ENCODE assay signal across 14 cellular contexts in the genomic region with DNA sequence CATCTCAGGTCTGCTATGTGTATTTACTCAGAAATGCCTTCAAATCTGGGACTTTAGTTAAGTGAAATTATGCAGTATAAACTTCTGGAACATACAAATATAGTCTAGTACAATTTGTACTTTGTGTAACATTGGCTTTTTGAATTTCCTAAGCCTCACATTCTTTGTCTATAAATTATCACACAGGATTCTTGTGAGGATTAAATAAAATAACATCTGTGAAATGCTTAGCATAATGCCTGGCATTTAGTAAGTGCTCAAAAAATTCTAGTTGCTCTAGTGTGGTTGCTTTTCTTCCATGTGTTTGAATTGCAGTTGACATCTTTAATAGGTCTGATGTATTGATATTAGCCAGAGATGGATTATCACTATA. TPM values are rescaled to one million over a fixed set of nuclear protein-coding genes. Genes with fewer than 3 reads are reported as not detected.
DNase-seq lines count a peak whose midpoint lies in the region; TF ChIP-seq lines count a peak whose summit lies in the region.
"Had no signal": no experiment of that assay in that cellular context is flagged by ENCODE, and none has a peak within 500 bp of the region (broad histone marks: within the 10 kb centered on the region; RNA-seq: fewer than 3 reads in every experiment).

No MANE protein-coding gene starts in this region.

- H3K18ac ChIP-seq in mesenchymal stem cell (ENCODE audit: low read depth in 1 of 2, low read length in 2 of 2) = no peak overlapping the region

- H4K8ac ChIP-seq in mesenchymal stem cell (ENCODE audit: low read length) = no peak overlapping the region

- H3K9me3 Mint-ChIP-seq in activated CD4-positive, alpha-beta T cell treated with anti-CD3 and anti-CD28 coated beads, Interleukin-2, amount 10 ng/mL, durations not matched to agents 7 days and 5 days = no peaks in the 10 kb centered on the region
- H3K9me3 Mint-ChIP-seq: activated naive CD4-positive, alpha-beta T cell treated with anti-CD3 and anti-CD28 coated beads, Interleukin-2, amount 50 U/mL, for 24 hours; dendritic cell treated with granulocyte-macrophage colony-stimulating factor and Interleukin-4, amounts not matched to agents 40 ng/mL and 50 ng/mL, for 4 days had no signal

- no peak overlapping the region for H3K4ac ChIP-seq in mesenchymal stem cell (ENCODE audit: low read depth in 1 of 2, low read length in 2 of 2)

- H2BK15ac ChIP-seq in mesenchymal stem cell (ENCODE audit: low read depth, poor library complexity, severe bottlenecking) = no peak overlapping the region

- H3K4me3 Mint-ChIP-seq in activated CD4-positive, alpha-beta T cell treated with anti-CD3 and anti-CD28 coated beads, Interleukin-2, amount 10 ng/mL, durations not matched to agents 7 days and 5 days = peak overlapping the region; percentile 91
- H3K4me3 Mint-ChIP-seq: dendritic cell treated with granulocyte-macrophage colony-stimulating factor and Interleukin-4, amounts not matched to agents 40 ng/mL and 50 ng/mL, for 4 days had no signal

- POLR2A ChIA-PET in activated CD4-positive, alpha-beta T cell treated with anti-CD3 and anti-CD28 coated beads, Interleukin-2, amount 10 ng/mL, durations not matched to agents 7 days and 5 days (lab: Charles Lee) = no interaction called here
- POLR2A ChIA-PET in HEK293T (lab: Yijun Ruan, JAX) = no interaction called here

- peak overlapping the region; percentile 99 for H3K27ac ChIP-seq in SJSA1
- H3K27ac ChIP-seq in mesenchymal stem cell (ENCODE audit: low read length, poor library complexity, severe bottlenecking) = no peak overlapping the region
- H3K27ac ChIP-seq: left ventricle myocardium inferior had no signal

- H2AK5ac ChIP-seq in mesenchymal stem cell (ENCODE audit: low read length, severe bottlenecking) = no peak overlapping the region

- H3K27me3 Mint-ChIP-seq in activated CD4-positive, alpha-beta T cell treated with anti-CD3 and anti-CD28 coated beads, Interleukin-2, amount 10 ng/mL, durations not matched to agents 7 days and 5 days = no peaks in the 10 kb centered on the region
- H3K27me3 Mint-ChIP-seq: activated naive CD4-positive, alpha-beta T cell treated with anti-CD3 and anti-CD28 coated beads, Interleukin-2, amount 50 U/mL, for 24 hours; dendritic cell treated with granulocyte-macrophage colony-stimulating factor and Interleukin-4, amounts not matched to agents 40 ng/mL and 50 ng/mL, for 4 days had no signal

- DNase-seq in activated CD4-positive, alpha-beta T cell treated with anti-CD3 and anti-CD28 coated beads, Interleukin-2, amount 10 ng/mL, durations not matched to agents 7 days and 5 days = no peak
- DNase-seq in activated CD4-positive, alpha-beta T cell treated with anti-CD3 and anti-CD28 coated beads for 48 hours = no peak
- DNase-seq in SJSA1 (ENCODE audit: low read depth in 1 of 2, low spot score in 2 of 2) (no peak), mesenchymal stem cell (no peak), HEK293T (ENCODE audit: extremely low spot score) (no peak), DMS79 (lab: John Stamatoyannopoulos, UW) (no peak)
- DNase-seq: left ventricle myocardium inferior; NCI-H1048; NCI-H446 treated with DMSO at 0.1 percent for 48 hours; occipital lobe; Right ventricle myocardium superior; stimulated activated naive CD4-positive, alpha-beta T cell had no signal

- peak overlapping the region; percentile 86 for H3K9ac ChIP-seq in mesenchymal stem cell (ENCODE audit: low read length)

- H3K4me3 ChIP-seq in SJSA1 (no peak overlapping the region), mesenchymal stem cell (ENCODE audit: insufficient read depth in 1 of 2, low read depth in 1 of 2, low read length in 2 of 2) (no peak overlapping the region)
- H3K4me3 ChIP-seq: left ventricle myocardium inferior had no signal

- H3K36me3 Mint-ChIP-seq in activated CD4-positive, alpha-beta T cell treated with anti-CD3 and anti-CD28 coated beads, Interleukin-2, amount 10 ng/mL, durations not matched to agents 7 days and 5 days (ENCODE audit: low read depth) = peaks cover 33% of the 10 kb centered on the region
- H3K36me3 Mint-ChIP-seq: activated naive CD4-positive, alpha-beta T cell treated with anti-CD3 and anti-CD28 coated beads, Interleukin-2, amount 50 U/mL, for 24 hours had no signal

- H3K27me3 ChIP-seq in SJSA1 (replicated peaks) = no peaks in the 10 kb centered on the region
- H3K27me3 ChIP-seq in mesenchymal stem cell (ENCODE audit: control insufficient read depth in 1 of 2, insufficient read depth in 1 of 2, low read length in 2 of 2) = no peaks in the 10 kb centered on the region

- no peak overlapping the region for H4K91ac ChIP-seq in mesenchymal stem cell (ENCODE audit: low read length)

- H2BK120ac ChIP-seq in mesenchymal stem cell (ENCODE audit: low read depth, low read length) = no peak overlapping the region

- peaks cover 13% of the 10 kb centered on the region for H3K79me1 ChIP-seq in mesenchymal stem cell (replicated peaks; ENCODE audit: low read length, poor library complexity, severe bottlenecking)

- H3K9me3 ChIP-seq in SJSA1 (replicated peaks) = no peaks in the 10 kb centered on the region
- no peaks in the 10 kb centered on the region for H3K9me3 ChIP-seq in mesenchymal stem cell (ENCODE audit: control insufficient read depth, low read length)
- H3K9me3 ChIP-seq: left ventricle myocardium inferior had no signal

- CTCF ChIA-PET in activated CD4-positive, alpha-beta T cell treated with anti-CD3 and anti-CD28 coated beads, Interleukin-2, amount 10 ng/mL, durations not matched to agents 7 days and 5 days (lab: Charles Lee) = interaction anchor here (3.8 kb wide), 1 partner anchor 42 kb away, joined by 12 read pairs; the partner anchor contains the start of gene MAT2B
- CTCF ChIA-PET in HEK293T (lab: Yijun Ruan, JAX) = no interaction called here

- no peak overlapping the region for H3K14ac ChIP-seq in mesenchymal stem cell (ENCODE audit: low read length in 2 of 2)

- peak overlapping the region; percentile 99 for H3K27ac Mint-ChIP-seq in activated CD4-positive, alpha-beta T cell treated with anti-CD3 and anti-CD28 coated beads, Interleukin-2, amount 10 ng/mL, durations not matched to agents 7 days and 5 days

- H3K23ac ChIP-seq in mesenchymal stem cell (ENCODE audit: low read length in 2 of 2) = no peak overlapping the region

- no peak overlapping the region for H3K4me2 ChIP-seq in mesenchymal stem cell (ENCODE audit: low read length, poor library complexity, severe bottlenecking)

- H3K36me3 ChIP-seq in SJSA1 (peaks cover 47% of the 10 kb centered on the region), mesenchymal stem cell (ENCODE audit: control insufficient read depth in 1 of 2, insufficient read depth in 2 of 2, low read depth in 1 of 2, low read length in 2 of 2) (no peaks in the 10 kb centered on the region)
- H3K36me3 ChIP-seq: left ventricle myocardium inferior had no signal

- no peak overlapping the region for H2BK5ac ChIP-seq in mesenchymal stem cell (ENCODE audit: low read depth, low read length, poor library complexity, severe bottlenecking)

- H3K4me1 ChIP-seq in SJSA1 (replicated peaks) = peaks cover 18% of the 10 kb centered on the region
- H3K4me1 ChIP-seq in mesenchymal stem cell (ENCODE audit: control insufficient read depth, insufficient read depth, low read depth, low read length) = peaks cover 4% of the 10 kb centered on the region

- H2AFZ ChIP-seq in mesenchymal stem cell (ENCODE audit: low read depth, low read length) = no peak overlapping the region

- H3K4me1 Mint-ChIP-seq in activated CD4-positive, alpha-beta T cell treated with anti-CD3 and anti-CD28 coated beads, Interleukin-2, amount 10 ng/mL, durations not matched to agents 7 days and 5 days = peaks cover 43% of the 10 kb centered on the region

- no peak overlapping the region for H2BK12ac ChIP-seq in mesenchymal stem cell (ENCODE audit: low read length in 2 of 2)

TF ChIP-seq in HEK293T, 16 proteins besides CTCF, POLR2A, EP300 and RAD21 (continues in another document):
- TF ChIP-seq, protein P1, sequence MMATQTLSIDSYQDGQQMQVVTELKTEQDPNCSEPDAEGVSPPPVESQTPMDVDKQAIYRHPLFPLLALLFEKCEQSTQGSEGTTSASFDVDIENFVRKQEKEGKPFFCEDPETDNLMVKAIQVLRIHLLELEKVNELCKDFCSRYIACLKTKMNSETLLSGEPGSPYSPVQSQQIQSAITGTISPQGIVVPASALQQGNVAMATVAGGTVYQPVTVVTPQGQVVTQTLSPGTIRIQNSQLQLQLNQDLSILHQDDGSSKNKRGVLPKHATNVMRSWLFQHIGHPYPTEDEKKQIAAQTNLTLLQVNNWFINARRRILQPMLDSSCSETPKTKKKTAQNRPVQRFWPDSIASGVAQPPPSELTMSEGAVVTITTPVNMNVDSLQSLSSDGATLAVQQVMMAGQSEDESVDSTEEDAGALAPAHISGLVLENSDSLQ (IDR thresholded peaks at IDR 0.05) = no peak
- TF ChIP-seq SP1 (IDR thresholded peaks at IDR 0.05) (no peak), FOXM1 (IDR thresholded peaks at IDR 0.05; ENCODE audit: borderline replicate concordance) (no peak), ELF4 (IDR thresholded peaks at IDR 0.05) (no peak), ZNF384 (IDR thresholded peaks at IDR 0.05) (no peak), TARDBP (IDR thresholded peaks at IDR 0.05) (no peak), SUZ12 (IDR thresholded peaks at IDR 0.05) (no peak), HDGF (IDR thresholded peaks at IDR 0.05; ENCODE audit: borderline replicate concordance) (no peak), BHLHE40 (IDR thresholded peaks at IDR 0.05; ENCODE audit: borderline replicate concordance) (no peak), FOXA1 (IDR thresholded peaks at IDR 0.05) (no peak)

RNA-seq across cellular contexts. Expression of gene HMMR, which starts 2.6 kb away (rescaled TPM):
- total RNA-seq in activated CD4-positive, alpha-beta T cell treated with anti-CD3 and anti-CD28 coated beads, Interleukin-2, amount 10 ng/mL, durations not matched to agents 7 days and 5 days = 10 to 100 TPM; 69.4 to 77.8 TPM
- 117 and 119 TPM in 2 replicates for total RNA-seq in SJSA1 (2014; rRNA removed; shearing (Covaris generic))
- 4.8 TPM for polyA plus RNA-seq in mesenchymal stem cell (2013, experiment 1 of 2)
- 4.5 TPM for polyA plus RNA-seq in mesenchymal stem cell (2013, experiment 2 of 2)

RNA-seq across cellular contexts. Expression of gene NUDCD2, which starts 3.1 kb away (rescaled TPM):
- 10 to 100 TPM; 29.9 to 33.1 TPM for total RNA-seq in activated CD4-positive, alpha-beta T cell treated with anti-CD3 and anti-CD28 coated beads, Interleukin-2, amount 10 ng/mL, durations not matched to agents 7 days and 5 days
- 15.4 and 20.5 TPM in 2 replicates for total RNA-seq in SJSA1 (2014; rRNA removed; shearing (Covaris generic))
- polyA plus RNA-seq in mesenchymal stem cell (2013, experiment 1 of 2) = 9.8 TPM
- 10.9 TPM for polyA plus RNA-seq in mesenchymal stem cell (2013, experiment 2 of 2)

RNA-seq across cellular contexts. Expression of gene CCNG1, which starts 25.7 kb away (rescaled TPM):
- total RNA-seq in activated CD4-positive, alpha-beta T cell treated with anti-CD3 and anti-CD28 coated beads, Interleukin-2, amount 10 ng/mL, durations not matched to agents 7 days and 5 days = 100 to 1,000 TPM; 137 to 142 TPM
- 191 and 195 TPM in 2 replicates for total RNA-seq in SJSA1 (2014; rRNA removed; shearing (Covaris generic))
- 162 TPM for polyA plus RNA-seq in mesenchymal stem cell (2013, experiment 1 of 2)
- polyA plus RNA-seq in mesenchymal stem cell (2013, experiment 2 of 2) = 165 TPM

RNA-seq across cellular contexts. Expression of gene MAT2B, which starts 42.4 kb away (rescaled TPM):
- 10 to 100 TPM; 91.4 to 94.4 TPM for total RNA-seq in activated CD4-positive, alpha-beta T cell treated with anti-CD3 and anti-CD28 coated beads, Interleukin-2, amount 10 ng/mL, durations not matched to agents 7 days and 5 days
- total RNA-seq in SJSA1 (2014; rRNA removed; shearing (Covaris generic)) = 64.7 and 97.6 TPM in 2 replicates
- polyA plus RNA-seq in mesenchymal stem cell (2013, experiment 1 of 2) = 35.4 TPM
- 37.9 TPM for polyA plus RNA-seq in mesenchymal stem cell (2013, experiment 2 of 2)
